Comparison of ENCODE assay signal across 8 cellular contexts in genomic region chr19:44003461-44004134, GRCh38. TPM values are rescaled to one million over a fixed set of nuclear protein-coding genes. Genes with fewer than 3 reads are reported as not detected.
A peak's percentile ranks its signal among the peaks of the same experiment; 100 is the strongest.
DNase-seq lines count a peak whose midpoint lies in the region; ATAC-seq lines count a peak whose summit lies in the region.

No MANE protein-coding gene starts in this region.

- peak; percentile 25 for ATAC-seq in GM19467 (IDR thresholded peaks at IDR 0.05; ENCODE audit: unreplicated experiment)

- peak overlapping the region; percentile 87 for H3K4me2 ChIP-seq in skeletal muscle satellite cell (ENCODE audit: low read length)

- H3K4me1 ChIP-seq in CD8-positive, alpha-beta memory T cell (ENCODE audit: insufficient read depth, low read length): peaks cover 17% of the 10 kb centered on the region
- H3K4me1 ChIP-seq in iPS DF 6.9 (ENCODE audit: control insufficient read depth, insufficient read depth, low read length) (no peaks in the 10 kb centered on the region), skeletal muscle satellite cell (ENCODE audit: control insufficient read depth, insufficient read depth, low read length) (peaks cover 4% of the 10 kb centered on the region)

- peak overlapping the region; percentile 77 for H3K9ac ChIP-seq in skeletal muscle satellite cell (ENCODE audit: low read depth, low read length)

- POLR2A ChIA-PET in CD8-positive, alpha-beta memory T cell (lab: Charles Lee): interaction anchor here (1.1 to 1.5 kb wide), 2 partner anchors 22 to 202 kb away, joined by 3 read pairs; no protein-coding TSS in a partner anchor

- no peaks in the 10 kb centered on the region for H3K27me3 Mint-ChIP-seq in CD8-positive, alpha-beta memory T cell
- no peaks in the 10 kb centered on the region for H3K27me3 Mint-ChIP-seq in activated naive CD8-positive, alpha-beta T cell treated with anti-CD3 and anti-CD28 coated beads for 36 hours

- peaks cover 28 to 40% (median 31%) of the 10 kb centered on the region in 5 donors for H3K9me3 Mint-ChIP-seq in CD8-positive, alpha-beta memory T cell
- peaks cover 39% of the 10 kb centered on the region for H3K9me3 Mint-ChIP-seq in activated naive CD8-positive, alpha-beta T cell treated with anti-CD3 and anti-CD28 coated beads for 36 hours

- peaks cover 27 to 42% (median 40%) of the 10 kb centered on the region in 3 donors for H3K36me3 Mint-ChIP-seq in CD8-positive, alpha-beta memory T cell
- H3K36me3 Mint-ChIP-seq in activated naive CD8-positive, alpha-beta T cell treated with anti-CD3 and anti-CD28 coated beads for 36 hours: peaks cover 50% of the 10 kb centered on the region

- DNase-seq in CD8-positive, alpha-beta memory T cell: peak in 1 of 5 donors; percentile 14
- peak; percentile 11 for DNase-seq in M059J (ENCODE audit: low read depth)
- peak; percentile 14 for DNase-seq in activated naive CD8-positive, alpha-beta T cell treated with anti-CD3 and anti-CD28 coated beads for 36 hours
- DNase-seq in iPS DF 6.9 (ENCODE audit: low read depth, low spot score): no peak
- DNase-seq in SKM-1 treated with dmso at 0.1 percent for 144 hours (lab: John Stamatoyannopoulos, UW; ENCODE audit: unreplicated experiment): no peak
- no peak for DNase-seq in amniotic stem cell (lab: John Stamatoyannopoulos, UW)

- no CpG with 5 or more reads among the region's 19 CpGs for WGBS in iPS DF 6.9 (ENCODE audit: insufficient coverage, insufficient read length)

- peaks cover 19 to 24% (median 23%) of the 10 kb centered on the region in 3 donors for H3K4me1 Mint-ChIP-seq in CD8-positive, alpha-beta memory T cell
- H3K4me1 Mint-ChIP-seq in activated naive CD8-positive, alpha-beta T cell treated with anti-CD3 and anti-CD28 coated beads for 36 hours: peaks cover 16% of the 10 kb centered on the region

- peak overlapping the region; percentile 85 for H3K4me3 ChIP-seq in CD8-positive, alpha-beta memory T cell (ENCODE audit: low read length)
- peak overlapping the region; percentile 76; the same call in 1 of the 2 replicates for H3K4me3 ChIP-seq in iPS DF 6.9 (ENCODE audit: low read length)
- H3K4me3 ChIP-seq in skeletal muscle satellite cell (ENCODE audit: low read length): peak overlapping the region; percentile 86

- H3K27ac ChIP-seq in CD8-positive, alpha-beta memory T cell (ENCODE audit: low read depth, low read length): peak overlapping the region; percentile 69
- H3K27ac ChIP-seq in iPS DF 6.9 (ENCODE audit: low read length): no peak overlapping the region

- peak overlapping the region; percentile 98 to 100 (median 99) for H3K4me3 Mint-ChIP-seq in CD8-positive, alpha-beta memory T cell
- peak overlapping the region; percentile 98 for H3K4me3 Mint-ChIP-seq in activated naive CD8-positive, alpha-beta T cell treated with anti-CD3 and anti-CD28 coated beads for 36 hours

- CTCF ChIA-PET in CD8-positive, alpha-beta memory T cell (lab: Charles Lee): interaction anchor here (0.6 kb wide), 1 partner anchor 549 kb away, joined by 3 read pairs; no protein-coding TSS in a partner anchor

- no peaks in the 10 kb centered on the region for H3K27me3 ChIP-seq in CD8-positive, alpha-beta memory T cell (ENCODE audit: insufficient read depth, low read length, poor library complexity, severe bottlenecking)
- no peaks in the 10 kb centered on the region for H3K27me3 ChIP-seq in iPS DF 6.9 (ENCODE audit: control insufficient read depth, insufficient read depth, low read length)
- H3K27me3 ChIP-seq in skeletal muscle satellite cell (ENCODE audit: control insufficient read depth, insufficient read depth, low read length): no peaks in the 10 kb centered on the region

- H3K36me3 ChIP-seq in CD8-positive, alpha-beta memory T cell (ENCODE audit: insufficient read depth, low read length): peaks cover 22% of the 10 kb centered on the region
- H3K36me3 ChIP-seq in iPS DF 6.9 (ENCODE audit: control insufficient read depth, insufficient read depth, low read length) (peaks cover 2% of the 10 kb centered on the region; the same call in 1 of the 2 replicates), skeletal muscle satellite cell (ENCODE audit: insufficient read depth, low read length) (peaks cover 2% of the 10 kb centered on the region)

- H3K27ac Mint-ChIP-seq in CD8-positive, alpha-beta memory T cell: peak overlapping the region; percentile 88 to 99 (median 98)
- peak overlapping the region; percentile 97 for H3K27ac Mint-ChIP-seq in activated naive CD8-positive, alpha-beta T cell treated with anti-CD3 and anti-CD28 coated beads for 36 hours

- peaks cover 13% of the 10 kb centered on the region for H3K9me3 ChIP-seq in CD8-positive, alpha-beta memory T cell (ENCODE audit: low read length)
- H3K9me3 ChIP-seq in iPS DF 6.9 (ENCODE audit: control insufficient read depth, insufficient read depth, low read length) (no peaks in the 10 kb centered on the region), skeletal muscle satellite cell (replicated peaks; ENCODE audit: low read length) (no peaks in the 10 kb centered on the region)

RNA-seq across cellular contexts. Expression of gene ZNF230, which starts 0.8 kb away (rescaled TPM):
- total RNA-seq in CD8-positive, alpha-beta memory T cell: 1 to 10 TPM; 3.9 to 4.9 TPM
- 3.4 TPM for polyA plus RNA-seq in CD8-positive, alpha-beta memory T cell
- total RNA-seq in M059J (2014; rRNA removed; shearing (Covaris generic)): 4.3 and 9.2 TPM in 2 replicates
- 1 to 10 TPM; 2.5 to 3.9 TPM for total RNA-seq in activated naive CD8-positive, alpha-beta T cell treated with anti-CD3 and anti-CD28 coated beads for 36 hours
- total RNA-seq in skeletal muscle satellite cell (2012; rRNA removed): 1.7 and 2.5 TPM in 2 replicates

RNA-seq across cellular contexts. Expression of gene ZNF155, which starts 19.6 kb away (rescaled TPM):
- 1 to 10 TPM; 5.0 to 5.4 TPM for total RNA-seq in CD8-positive, alpha-beta memory T cell
- polyA plus RNA-seq in CD8-positive, alpha-beta memory T cell: 5.8 TPM
- total RNA-seq in M059J (2014; rRNA removed; shearing (Covaris generic)): 6.1 and 10.2 TPM in 2 replicates
- 1 to 10 TPM; 6.7 to 7.0 TPM for total RNA-seq in activated naive CD8-positive, alpha-beta T cell treated with anti-CD3 and anti-CD28 coated beads for 36 hours
- 4.3 and 5.5 TPM in 2 replicates for total RNA-seq in skeletal muscle satellite cell (2012; rRNA removed)

RNA-seq across cellular contexts. Expression of gene ZNF222, which starts 21.6 kb away (rescaled TPM):
- total RNA-seq in CD8-positive, alpha-beta memory T cell: 1 to 10 TPM; 2.5 to 3.3 TPM
- polyA plus RNA-seq in CD8-positive, alpha-beta memory T cell: 3.2 TPM
- total RNA-seq in M059J (2014; rRNA removed; shearing (Covaris generic)): 6.1 and 10.8 TPM in 2 replicates
- 1 to 10 TPM; 2.5 to 3.5 TPM for total RNA-seq in activated naive CD8-positive, alpha-beta T cell treated with anti-CD3 and anti-CD28 coated beads for 36 hours
- total RNA-seq in skeletal muscle satellite cell (2012; rRNA removed): 4.1 and 5.2 TPM in 2 replicates

RNA-seq across cellular contexts. Expression of gene ZNF223, which starts 48.2 kb away (rescaled TPM):
- total RNA-seq in CD8-positive, alpha-beta memory T cell: 1 to 10 TPM; 1.3 to 1.9 TPM
- polyA plus RNA-seq in CD8-positive, alpha-beta memory T cell: 2.7 TPM
- total RNA-seq in M059J (2014; rRNA removed; shearing (Covaris generic)): 4.4 and 8.6 TPM in 2 replicates
- total RNA-seq in activated naive CD8-positive, alpha-beta T cell treated with anti-CD3 and anti-CD28 coated beads for 36 hours: 1 to 10 TPM; 1.4 to 1.8 TPM
- 2.2 and 3.5 TPM in 2 replicates for total RNA-seq in skeletal muscle satellite cell (2012; rRNA removed)

RNA-seq across cellular contexts. Expression of gene ZNF221, which starts 52.6 kb away (rescaled TPM):
- total RNA-seq in CD8-positive, alpha-beta memory T cell: 1 to 10 TPM; 1.7 to 1.8 TPM
- 3.3 TPM for polyA plus RNA-seq in CD8-positive, alpha-beta memory T cell
- 3.6 and 7.2 TPM in 2 replicates for total RNA-seq in M059J (2014; rRNA removed; shearing (Covaris generic))
- 1 to 10 TPM; 1.2 to 1.6 TPM for total RNA-seq in activated naive CD8-positive, alpha-beta T cell treated with anti-CD3 and anti-CD28 coated beads for 36 hours
- total RNA-seq in skeletal muscle satellite cell (2012; rRNA removed): 4.8 and 5.5 TPM in 2 replicates

Comparison
In these comparisons a context has a peak if more than half of its experiments do, and no peak if none do; other contexts are left out.
1. DNase-seq: peak in M059J (single experiment) and activated naive CD8-positive, alpha-beta T cell treated with anti-CD3 and anti-CD28 coated beads for 36 hours (single experiment); none in iPS DF 6.9 (single experiment), SKM-1 treated with dmso at 0.1 percent for 144 hours (single experiment) and amniotic stem cell (single experiment).
2. Peak in every context shown above with its lines, with median percentiles within 50 percentile points of each other: H3K4me3 ChIP-seq.